In genomic region chr1:171741872-171742576, GRCh38 we compare ENCODE assay signal across 1 cellular context.
TF ChIP-seq lines count a peak whose summit lies in the region.

A gene with protein sequence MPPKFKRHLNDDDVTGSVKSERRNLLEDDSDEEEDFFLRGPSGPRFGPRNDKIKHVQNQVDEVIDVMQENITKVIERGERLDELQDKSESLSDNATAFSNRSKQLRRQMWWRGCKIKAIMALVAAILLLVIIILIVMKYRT (minus strand): TSS chr1:171742065. CDS start chr1:171738414, 3,651 bp downstream.

TF ChIP-seq in K562, 482 proteins besides CTCF, POLR2A, EP300 and RAD21 (continued from another document and continues in another):
- TF ChIP-seq JUNB (CRISPR knock-in tag; conservative IDR thresholded peaks at IDR 0.05): no peak
- TF ChIP-seq ZNF12 (CRISPR knock-in tag; IDR thresholded peaks at IDR 0.05): 0 out of 2 replicates have a peak, but pooled peaks have one; percentile 43
- no peak for TF ChIP-seq ZNF707 (CRISPR knock-in tag; conservative IDR thresholded peaks at IDR 0.05)
- TF ChIP-seq SP2 (IDR thresholded peaks at IDR 0.05; ENCODE audit: extremely low read depth, low read depth, low read length, poor library complexity, severe bottlenecking): no peak
- peak in 1 of 2 experiments; percentile 54; a peak in 1 of 3 replicates for TF ChIP-seq CBX3 (IDR thresholded peaks at IDR 0.05; ENCODE audit: borderline replicate concordance in 1 of 2, low read length in 2 of 2)
- TF ChIP-seq FOXJ2 (tag; IDR thresholded peaks at IDR 0.05): peak; percentile 66; the same call in 1 of the 2 replicates
- TF ChIP-seq, protein P1, sequence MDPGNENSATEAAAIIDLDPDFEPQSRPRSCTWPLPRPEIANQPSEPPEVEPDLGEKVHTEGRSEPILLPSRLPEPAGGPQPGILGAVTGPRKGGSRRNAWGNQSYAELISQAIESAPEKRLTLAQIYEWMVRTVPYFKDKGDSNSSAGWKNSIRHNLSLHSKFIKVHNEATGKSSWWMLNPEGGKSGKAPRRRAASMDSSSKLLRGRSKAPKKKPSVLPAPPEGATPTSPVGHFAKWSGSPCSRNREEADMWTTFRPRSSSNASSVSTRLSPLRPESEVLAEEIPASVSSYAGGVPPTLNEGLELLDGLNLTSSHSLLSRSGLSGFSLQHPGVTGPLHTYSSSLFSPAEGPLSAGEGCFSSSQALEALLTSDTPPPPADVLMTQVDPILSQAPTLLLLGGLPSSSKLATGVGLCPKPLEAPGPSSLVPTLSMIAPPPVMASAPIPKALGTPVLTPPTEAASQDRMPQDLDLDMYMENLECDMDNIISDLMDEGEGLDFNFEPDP (CRISPR knock-in tag; IDR thresholded peaks at IDR 0.05): no peak
- no peak for TF ChIP-seq LEF1 (IDR thresholded peaks at IDR 0.05)
- no peak for TF ChIP-seq BCL6 (CRISPR knock-in tag; IDR thresholded peaks at IDR 0.05)
- no peak for TF ChIP-seq POLR3G (IDR thresholded peaks at IDR 0.05; ENCODE audit: extremely low read depth, insufficient read length, insufficient replicate concordance)
- no peak for TF ChIP-seq ZC3H8 (IDR thresholded peaks at IDR 0.05)
- TF ChIP-seq, protein P2, sequence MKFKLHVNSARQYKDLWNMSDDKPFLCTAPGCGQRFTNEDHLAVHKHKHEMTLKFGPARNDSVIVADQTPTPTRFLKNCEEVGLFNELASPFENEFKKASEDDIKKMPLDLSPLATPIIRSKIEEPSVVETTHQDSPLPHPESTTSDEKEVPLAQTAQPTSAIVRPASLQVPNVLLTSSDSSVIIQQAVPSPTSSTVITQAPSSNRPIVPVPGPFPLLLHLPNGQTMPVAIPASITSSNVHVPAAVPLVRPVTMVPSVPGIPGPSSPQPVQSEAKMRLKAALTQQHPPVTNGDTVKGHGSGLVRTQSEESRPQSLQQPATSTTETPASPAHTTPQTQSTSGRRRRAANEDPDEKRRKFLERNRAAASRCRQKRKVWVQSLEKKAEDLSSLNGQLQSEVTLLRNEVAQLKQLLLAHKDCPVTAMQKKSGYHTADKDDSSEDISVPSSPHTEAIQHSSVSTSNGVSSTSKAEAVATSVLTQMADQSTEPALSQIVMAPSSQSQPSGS (CRISPR knock-in tag; IDR thresholded peaks at IDR 0.05): no peak
- TF ChIP-seq TFAM (CRISPR knock-in tag; conservative IDR thresholded peaks at IDR 0.05): no peak
- no peak; the same call in 1 of the 2 replicates for TF ChIP-seq ETV1 (tag; conservative IDR thresholded peaks at IDR 0.05; ENCODE audit: low read depth)
- no peak for TF ChIP-seq RUNX1 (IDR thresholded peaks at IDR 0.05; ENCODE audit: low read depth)
- TF ChIP-seq, protein P3, sequence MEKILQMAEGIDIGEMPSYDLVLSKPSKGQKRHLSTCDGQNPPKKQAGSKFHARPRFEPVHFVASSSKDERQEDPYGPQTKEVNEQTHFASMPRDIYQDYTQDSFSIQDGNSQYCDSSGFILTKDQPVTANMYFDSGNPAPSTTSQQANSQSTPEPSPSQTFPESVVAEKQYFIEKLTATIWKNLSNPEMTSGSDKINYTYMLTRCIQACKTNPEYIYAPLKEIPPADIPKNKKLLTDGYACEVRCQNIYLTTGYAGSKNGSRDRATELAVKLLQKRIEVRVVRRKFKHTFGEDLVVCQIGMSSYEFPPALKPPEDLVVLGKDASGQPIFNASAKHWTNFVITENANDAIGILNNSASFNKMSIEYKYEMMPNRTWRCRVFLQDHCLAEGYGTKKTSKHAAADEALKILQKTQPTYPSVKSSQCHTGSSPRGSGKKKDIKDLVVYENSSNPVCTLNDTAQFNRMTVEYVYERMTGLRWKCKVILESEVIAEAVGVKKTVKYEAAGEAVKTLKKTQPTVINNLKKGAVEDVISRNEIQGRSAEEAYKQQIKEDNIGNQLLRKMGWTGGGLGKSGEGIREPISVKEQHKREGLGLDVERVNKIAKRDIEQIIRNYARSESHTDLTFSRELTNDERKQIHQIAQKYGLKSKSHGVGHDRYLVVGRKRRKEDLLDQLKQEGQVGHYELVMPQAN (IDR thresholded peaks at IDR 0.05; ENCODE audit: borderline replicate concordance): peak; percentile 71
- TF ChIP-seq ARID1B (IDR thresholded peaks at IDR 0.05): no peak
- no peak for TF ChIP-seq ZNF124 (CRISPR knock-in tag; IDR thresholded peaks at IDR 0.05)
- TF ChIP-seq ZFP30 (CRISPR knock-in tag; IDR thresholded peaks at IDR 0.05; ENCODE audit: borderline replicate concordance): no peak
- TF ChIP-seq MCM7 (IDR thresholded peaks at IDR 0.05): no peak
- TF ChIP-seq, protein P4, sequence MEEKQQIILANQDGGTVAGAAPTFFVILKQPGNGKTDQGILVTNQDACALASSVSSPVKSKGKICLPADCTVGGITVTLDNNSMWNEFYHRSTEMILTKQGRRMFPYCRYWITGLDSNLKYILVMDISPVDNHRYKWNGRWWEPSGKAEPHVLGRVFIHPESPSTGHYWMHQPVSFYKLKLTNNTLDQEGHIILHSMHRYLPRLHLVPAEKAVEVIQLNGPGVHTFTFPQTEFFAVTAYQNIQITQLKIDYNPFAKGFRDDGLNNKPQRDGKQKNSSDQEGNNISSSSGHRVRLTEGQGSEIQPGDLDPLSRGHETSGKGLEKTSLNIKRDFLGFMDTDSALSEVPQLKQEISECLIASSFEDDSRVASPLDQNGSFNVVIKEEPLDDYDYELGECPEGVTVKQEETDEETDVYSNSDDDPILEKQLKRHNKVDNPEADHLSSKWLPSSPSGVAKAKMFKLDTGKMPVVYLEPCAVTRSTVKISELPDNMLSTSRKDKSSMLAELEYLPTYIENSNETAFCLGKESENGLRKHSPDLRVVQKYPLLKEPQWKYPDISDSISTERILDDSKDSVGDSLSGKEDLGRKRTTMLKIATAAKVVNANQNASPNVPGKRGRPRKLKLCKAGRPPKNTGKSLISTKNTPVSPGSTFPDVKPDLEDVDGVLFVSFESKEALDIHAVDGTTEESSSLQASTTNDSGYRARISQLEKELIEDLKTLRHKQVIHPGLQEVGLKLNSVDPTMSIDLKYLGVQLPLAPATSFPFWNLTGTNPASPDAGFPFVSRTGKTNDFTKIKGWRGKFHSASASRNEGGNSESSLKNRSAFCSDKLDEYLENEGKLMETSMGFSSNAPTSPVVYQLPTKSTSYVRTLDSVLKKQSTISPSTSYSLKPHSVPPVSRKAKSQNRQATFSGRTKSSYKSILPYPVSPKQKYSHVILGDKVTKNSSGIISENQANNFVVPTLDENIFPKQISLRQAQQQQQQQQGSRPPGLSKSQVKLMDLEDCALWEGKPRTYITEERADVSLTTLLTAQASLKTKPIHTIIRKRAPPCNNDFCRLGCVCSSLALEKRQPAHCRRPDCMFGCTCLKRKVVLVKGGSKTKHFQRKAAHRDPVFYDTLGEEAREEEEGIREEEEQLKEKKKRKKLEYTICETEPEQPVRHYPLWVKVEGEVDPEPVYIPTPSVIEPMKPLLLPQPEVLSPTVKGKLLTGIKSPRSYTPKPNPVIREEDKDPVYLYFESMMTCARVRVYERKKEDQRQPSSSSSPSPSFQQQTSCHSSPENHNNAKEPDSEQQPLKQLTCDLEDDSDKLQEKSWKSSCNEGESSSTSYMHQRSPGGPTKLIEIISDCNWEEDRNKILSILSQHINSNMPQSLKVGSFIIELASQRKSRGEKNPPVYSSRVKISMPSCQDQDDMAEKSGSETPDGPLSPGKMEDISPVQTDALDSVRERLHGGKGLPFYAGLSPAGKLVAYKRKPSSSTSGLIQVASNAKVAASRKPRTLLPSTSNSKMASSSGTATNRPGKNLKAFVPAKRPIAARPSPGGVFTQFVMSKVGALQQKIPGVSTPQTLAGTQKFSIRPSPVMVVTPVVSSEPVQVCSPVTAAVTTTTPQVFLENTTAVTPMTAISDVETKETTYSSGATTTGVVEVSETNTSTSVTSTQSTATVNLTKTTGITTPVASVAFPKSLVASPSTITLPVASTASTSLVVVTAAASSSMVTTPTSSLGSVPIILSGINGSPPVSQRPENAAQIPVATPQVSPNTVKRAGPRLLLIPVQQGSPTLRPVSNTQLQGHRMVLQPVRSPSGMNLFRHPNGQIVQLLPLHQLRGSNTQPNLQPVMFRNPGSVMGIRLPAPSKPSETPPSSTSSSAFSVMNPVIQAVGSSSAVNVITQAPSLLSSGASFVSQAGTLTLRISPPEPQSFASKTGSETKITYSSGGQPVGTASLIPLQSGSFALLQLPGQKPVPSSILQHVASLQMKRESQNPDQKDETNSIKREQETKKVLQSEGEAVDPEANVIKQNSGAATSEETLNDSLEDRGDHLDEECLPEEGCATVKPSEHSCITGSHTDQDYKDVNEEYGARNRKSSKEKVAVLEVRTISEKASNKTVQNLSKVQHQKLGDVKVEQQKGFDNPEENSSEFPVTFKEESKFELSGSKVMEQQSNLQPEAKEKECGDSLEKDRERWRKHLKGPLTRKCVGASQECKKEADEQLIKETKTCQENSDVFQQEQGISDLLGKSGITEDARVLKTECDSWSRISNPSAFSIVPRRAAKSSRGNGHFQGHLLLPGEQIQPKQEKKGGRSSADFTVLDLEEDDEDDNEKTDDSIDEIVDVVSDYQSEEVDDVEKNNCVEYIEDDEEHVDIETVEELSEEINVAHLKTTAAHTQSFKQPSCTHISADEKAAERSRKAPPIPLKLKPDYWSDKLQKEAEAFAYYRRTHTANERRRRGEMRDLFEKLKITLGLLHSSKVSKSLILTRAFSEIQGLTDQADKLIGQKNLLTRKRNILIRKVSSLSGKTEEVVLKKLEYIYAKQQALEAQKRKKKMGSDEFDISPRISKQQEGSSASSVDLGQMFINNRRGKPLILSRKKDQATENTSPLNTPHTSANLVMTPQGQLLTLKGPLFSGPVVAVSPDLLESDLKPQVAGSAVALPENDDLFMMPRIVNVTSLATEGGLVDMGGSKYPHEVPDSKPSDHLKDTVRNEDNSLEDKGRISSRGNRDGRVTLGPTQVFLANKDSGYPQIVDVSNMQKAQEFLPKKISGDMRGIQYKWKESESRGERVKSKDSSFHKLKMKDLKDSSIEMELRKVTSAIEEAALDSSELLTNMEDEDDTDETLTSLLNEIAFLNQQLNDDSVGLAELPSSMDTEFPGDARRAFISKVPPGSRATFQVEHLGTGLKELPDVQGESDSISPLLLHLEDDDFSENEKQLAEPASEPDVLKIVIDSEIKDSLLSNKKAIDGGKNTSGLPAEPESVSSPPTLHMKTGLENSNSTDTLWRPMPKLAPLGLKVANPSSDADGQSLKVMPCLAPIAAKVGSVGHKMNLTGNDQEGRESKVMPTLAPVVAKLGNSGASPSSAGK (IDR thresholded peaks at IDR 0.05): peak; percentile 62
- TF ChIP-seq ZSCAN32 (CRISPR knock-in tag; IDR thresholded peaks at IDR 0.05): peak; percentile 1; the same call in 1 of the 2 replicates
- no peak for TF ChIP-seq ATF3 (IDR thresholded peaks at IDR 0.05)
- TF ChIP-seq ATF3 (CRISPR knock-in tag; conservative IDR thresholded peaks at IDR 0.05): peak; percentile 67; the same call in 1 of the 2 replicates
- TF ChIP-seq PREB (CRISPR knock-in tag; IDR thresholded peaks at IDR 0.05): no peak
- no peak; the same call in 1 of the 2 replicates for TF ChIP-seq STAT5A (IDR thresholded peaks at IDR 0.05; ENCODE audit: borderline replicate concordance, low read length)
- no peak for TF ChIP-seq STAG1 (CRISPR knock-in tag; IDR thresholded peaks at IDR 0.05; ENCODE audit: borderline replicate concordance)
- no peak for TF ChIP-seq PPARD (CRISPR knock-in tag; IDR thresholded peaks at IDR 0.05)
- TF ChIP-seq CREM (IDR thresholded peaks at IDR 0.05; ENCODE audit: low read depth): peak; percentile 84
- TF ChIP-seq TEAD4 (IDR thresholded peaks at IDR 0.05; ENCODE audit: low read length): no peak
- TF ChIP-seq TEAD4 (CRISPR knock-in tag; IDR thresholded peaks at IDR 0.05; ENCODE audit: borderline replicate concordance): no peak
- TF ChIP-seq, protein P5, sequence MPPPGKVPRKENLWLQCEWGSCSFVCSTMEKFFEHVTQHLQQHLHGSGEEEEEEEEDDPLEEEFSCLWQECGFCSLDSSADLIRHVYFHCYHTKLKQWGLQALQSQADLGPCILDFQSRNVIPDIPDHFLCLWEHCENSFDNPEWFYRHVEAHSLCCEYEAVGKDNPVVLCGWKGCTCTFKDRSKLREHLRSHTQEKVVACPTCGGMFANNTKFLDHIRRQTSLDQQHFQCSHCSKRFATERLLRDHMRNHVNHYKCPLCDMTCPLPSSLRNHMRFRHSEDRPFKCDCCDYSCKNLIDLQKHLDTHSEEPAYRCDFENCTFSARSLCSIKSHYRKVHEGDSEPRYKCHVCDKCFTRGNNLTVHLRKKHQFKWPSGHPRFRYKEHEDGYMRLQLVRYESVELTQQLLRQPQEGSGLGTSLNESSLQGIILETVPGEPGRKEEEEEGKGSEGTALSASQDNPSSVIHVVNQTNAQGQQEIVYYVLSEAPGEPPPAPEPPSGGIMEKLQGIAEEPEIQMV (tag; conservative IDR thresholded peaks at IDR 0.05; ENCODE audit: low read depth): no peak
